ENCODE assay signal across 8 cellular contexts in genomic region chr17:40582328-40582901, GRCh38. TPM values are rescaled to one million over a fixed set of nuclear protein-coding genes. Genes with fewer than 3 reads are reported as not detected.
A peak's percentile ranks its signal among the peaks of the same experiment; 100 is the strongest.
DNase-seq lines count a peak whose midpoint lies in the region; ATAC-seq and TF ChIP-seq lines count a peak whose summit lies in the region.

No MANE protein-coding gene starts in this region.

- no TSS peak for BruUV-seq in MCF 10A (replicated peaks; lab: Mats Ljungman, UMichigan)

- H3K27me3 ChIP-seq in RWPE2 (ENCODE audit: insufficient read depth, poor library complexity, severe bottlenecking), result no peaks in the 10 kb centered on the region
- no peaks in the 10 kb centered on the region for H3K27me3 ChIP-seq in prostate gland (replicated peaks; ENCODE audit: insufficient read depth)

- no peak for TF ChIP-seq POLR2A in prostate gland (IDR thresholded peaks at IDR 0.05)

- peaks cover 21% of the 10 kb centered on the region for H3K27me3 Mint-ChIP-seq in MCF 10A (ENCODE audit: insufficient read depth, unreplicated experiment)

- intact Hi-C loops in MCF 10A (cut with micrococcal nuclease), result no loop called here
- intact Hi-C loops in prostate gland (cut with DNase I), result no loop called here

- no peak overlapping the region for H3K4me3 ChIP-seq in RWPE2 (ENCODE audit: severe bottlenecking)
- H3K4me3 ChIP-seq in prostate gland, result no peak overlapping the region

- peaks cover 2% of the 10 kb centered on the region for H3K9me3 ChIP-seq in RWPE2 (ENCODE audit: severe bottlenecking)
- no peaks in the 10 kb centered on the region for H3K9me3 ChIP-seq in prostate gland

- H3K36me3 Mint-ChIP-seq in MCF 10A (ENCODE audit: insufficient read depth, unreplicated experiment), result no peaks in the 10 kb centered on the region

- peaks cover 20% of the 10 kb centered on the region for H3K9me3 Mint-ChIP-seq in MCF 10A (ENCODE audit: unreplicated experiment)

- H3K27ac Mint-ChIP-seq in MCF 10A (ENCODE audit: low read depth, unreplicated experiment), result no peak overlapping the region

- TF ChIP-seq CTCF in RWPE2 (IDR thresholded peaks at IDR 0.05; ENCODE audit: poor library complexity, severe bottlenecking), result no peak
- TF ChIP-seq CTCF in MCF 10A (IDR thresholded peaks at IDR 0.05; ENCODE audit: unreplicated experiment), result no peak
- TF ChIP-seq CTCF in prostate gland (IDR thresholded peaks at IDR 0.05), result no peak

- peak; percentile 99 for DNase-seq in DMS153 (lab: John Stamatoyannopoulos, UW)
- no peak for DNase-seq in RWPE2 (ENCODE audit: low spot score)
- peak; percentile 94 for DNase-seq in MCF 10A (ENCODE audit: unreplicated experiment)
- DNase-seq in prostate gland (ENCODE audit: low spot score), result peak; percentile 83
- DNase-seq in anterior cingulate cortex (lab: John Stamatoyannopoulos, UW), result no peak
- DNase-seq in NCI-H1048 (lab: John Stamatoyannopoulos, UW), result no peak

- peaks cover 15% of the 10 kb centered on the region for H3K4me1 Mint-ChIP-seq in MCF 10A (ENCODE audit: insufficient read depth, unreplicated experiment)

- POLR2A ChIA-PET in MCF 10A (lab: Yijun Ruan, JAX), result interaction anchor here (0.6 to 4.3 kb wide), 9 partner anchors 9 to 270 kb away, joined by 3 to 17 read pairs (median 3); no protein-coding TSS in a partner anchor

- H3K36me3 ChIP-seq in RWPE2 (ENCODE audit: low read depth) (no peaks in the 10 kb centered on the region), prostate gland (no peaks in the 10 kb centered on the region)

- peak overlapping the region; percentile 19 for H3K4me3 Mint-ChIP-seq in MCF 10A (ENCODE audit: unreplicated experiment)

- peak; percentile 71 for ATAC-seq in GM21360 (IDR thresholded peaks at IDR 0.05; ENCODE audit: unreplicated experiment)
- ATAC-seq in HG03571 (IDR thresholded peaks at IDR 0.05; ENCODE audit: unreplicated experiment), result peak; percentile 77
- ATAC-seq in RWPE2 (ENCODE audit: low read depth), result peak; percentile 93

- 25% methylated on average over 11 of the region's 11 CpGs for WGBS in prostate gland

- H3K27ac ChIP-seq in RWPE2 (ENCODE audit: poor library complexity, severe bottlenecking), result no peak overlapping the region
- peak overlapping the region in 1 of 2 donors; percentile 40 for H3K27ac ChIP-seq in prostate gland

- CTCF ChIA-PET in MCF 10A (lab: Yijun Ruan, JAX), result interaction anchor here (0.7 to 2.0 kb wide), 2 partner anchors 22 to 132 kb away, joined by 3 to 6 read pairs; no protein-coding TSS in a partner anchor

- H3K4me1 ChIP-seq in RWPE2 (ENCODE audit: insufficient read depth, poor library complexity, severe bottlenecking) (peaks cover 19% of the 10 kb centered on the region), prostate gland (replicated peaks) (no peaks in the 10 kb centered on the region)

RNA-seq across cellular contexts. Expression of gene CCR7, which starts 17.1 kb away (rescaled TPM):
- not detected in 2 replicates for total RNA-seq in MCF 10A (2022)
- under 1 TPM in 1 of 2 donors, not detected in 1; 0.40 TPM for total RNA-seq in prostate gland

Comparison
In these comparisons a context has a peak if more than half of its experiments do, and no peak if none do; other contexts are left out.
1. DNase-seq: peak in DMS153 (single experiment), MCF 10A (single experiment) and prostate gland (single experiment); none in RWPE2 (single experiment), anterior cingulate cortex (0 of 58) and NCI-H1048 (single experiment).
2. Peak in every context shown above with its lines, with median percentiles within 50 percentile points of each other: ATAC-seq.